1 cellular context compared by ENCODE assay signal in the genomic region with DNA sequence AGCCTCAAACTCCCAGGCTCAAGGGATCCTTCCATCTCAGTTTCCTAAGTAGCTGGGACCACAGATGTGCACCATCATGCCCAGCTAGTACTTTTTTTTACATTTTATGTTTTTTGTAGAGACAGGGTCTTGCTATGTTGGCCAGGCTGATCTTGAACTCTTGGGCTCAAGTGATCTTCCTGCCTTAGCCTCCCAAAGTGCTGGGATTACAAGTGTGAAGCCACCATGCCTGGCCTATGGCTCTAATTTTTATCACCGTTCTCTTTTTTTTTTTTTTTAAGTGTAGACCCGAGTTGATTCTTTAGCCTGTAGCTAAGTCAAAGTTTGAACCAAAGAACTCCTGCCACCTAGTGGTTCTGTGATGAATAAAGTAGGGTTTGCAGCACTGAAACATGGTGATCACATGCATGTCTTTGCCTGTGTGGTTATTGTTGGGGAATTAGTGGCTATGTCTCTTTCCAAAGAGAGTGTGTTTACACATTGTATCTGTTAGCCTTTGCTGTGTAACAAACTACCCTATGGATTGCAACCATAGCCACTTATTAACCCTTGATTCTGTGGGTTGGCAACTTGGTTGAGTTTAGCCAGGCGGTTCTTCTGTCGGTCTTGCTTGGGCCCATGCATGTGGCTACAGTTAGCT.
TF ChIP-seq lines count a peak whose summit lies in the region.

No MANE protein-coding gene starts in this region.

TF ChIP-seq in H1, 55 proteins besides CTCF, POLR2A, EP300 and RAD21:
- no peak for TF ChIP-seq HDAC6 (IDR thresholded peaks at IDR 0.05; ENCODE audit: low read depth, low read length)
- TF ChIP-seq MAFK (IDR thresholded peaks at IDR 0.05; ENCODE audit: low read depth, low read length) = no peak
- peak; percentile 53; the same call in 1 of the 2 replicates for TF ChIP-seq KDM1A (IDR thresholded peaks at IDR 0.05; ENCODE audit: borderline replicate concordance, low read length)
- TF ChIP-seq PHF8 (conservative IDR thresholded peaks at IDR 0.05; ENCODE audit: low read depth, low read length) = no peak
